20 cellular contexts compared by ENCODE assay signal in the genomic region with DNA sequence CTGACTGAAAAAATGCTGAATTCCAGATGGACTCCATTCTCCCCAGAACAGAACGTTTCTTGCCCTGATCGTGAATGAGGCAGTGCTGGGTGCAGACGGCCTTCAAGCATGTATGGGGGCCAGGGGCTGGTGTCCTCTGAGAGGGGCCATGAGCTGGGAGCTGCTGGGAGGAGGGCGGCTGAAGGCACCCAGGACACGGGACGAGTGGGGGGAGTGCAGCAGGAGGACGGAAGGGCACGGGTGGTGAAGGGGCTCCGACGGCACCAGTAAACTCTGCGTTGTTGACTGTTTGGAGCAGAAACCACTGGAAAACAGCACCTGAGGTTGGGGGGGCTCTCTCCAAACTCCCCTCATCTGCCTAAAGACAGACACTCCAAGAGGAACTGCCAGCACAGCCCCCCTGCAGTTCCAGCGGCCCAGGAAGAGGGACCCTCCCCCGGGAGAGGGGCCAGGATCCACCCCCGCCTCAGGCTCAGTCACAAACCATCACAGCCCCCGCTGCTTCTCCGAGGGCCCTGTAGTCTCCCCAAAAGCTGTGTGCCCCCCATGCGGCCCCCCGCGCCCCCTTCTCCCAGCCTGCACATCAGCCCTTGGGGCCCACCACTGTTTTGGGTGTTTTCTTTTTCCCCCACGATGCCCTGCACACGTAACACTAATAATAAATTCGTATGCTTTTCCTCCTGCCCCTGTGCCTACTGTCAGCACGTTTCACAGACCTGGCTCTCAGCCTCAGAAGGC. TPM values are rescaled to one million over a fixed set of nuclear protein-coding genes. Genes with fewer than 3 reads are reported as not detected.
"Had no signal": no experiment of that assay in that cellular context is flagged by ENCODE, and none has a peak within 500 bp of the region (broad histone marks: within the 10 kb centered on the region; RNA-seq: fewer than 3 reads in every experiment).

No MANE protein-coding gene starts in this region.

- H3K27ac ChIP-seq: SJSA1, SK-N-MC had no signal

- H3K4me3 ChIP-seq: SJSA1, SK-N-MC had no signal

- H3K4me1 ChIP-seq: SJSA1 had no signal

- H3K36me3 ChIP-seq: SJSA1 had no signal

- DNase-seq: KBM-7, MV-4-11, NCI-H1048, NCI-H1105, NCI-H1417, NCI-H146, NCI-H1694 treated with DMSO at 0.1 percent for 48 hours, NCI-H1930, NCI-H2081, NCI-H2107, NCI-H2227 treated with DMSO at 0.1 percent for 48 hours, NCI-H524, NCI-H69, NCI-H774, Right ventricle myocardium superior, RPMI8226, SIG-M5 had no signal

- H3K9me3 ChIP-seq: SJSA1 had no signal

RNA-seq across cellular contexts. Expression of a gene that starts 55.5 kb away (rescaled TPM):
- total RNA-seq: HT-29 had no signal
